19 cellular contexts compared by ENCODE assay signal in genomic region chr1:217184854-217185253, GRCh38.
DNase-seq lines count a peak whose midpoint lies in the region; ATAC-seq and TF ChIP-seq lines count a peak whose summit lies in the region.
"Had no signal": no experiment of that assay in that cellular context is flagged by ENCODE, and none has a peak within 500 bp of the region (broad histone marks: within the 10 kb centered on the region; RNA-seq: fewer than 3 reads in every experiment).

No MANE protein-coding gene starts in this region.

- TF ChIP-seq CTCF in left ventricle myocardium inferior (IDR thresholded peaks at IDR 0.05; ENCODE audit: borderline replicate concordance) (no peak), neural crest cell (conservative IDR thresholded peaks at IDR 0.05) (no peak), endodermal cell (conservative IDR thresholded peaks at IDR 0.05) (no peak), psoas muscle (IDR thresholded peaks at IDR 0.05) (no peak)

- H3K4me3 Mint-ChIP-seq in neural crest cell (no peak overlapping the region), endodermal cell (no peak overlapping the region)
- H3K4me3 Mint-ChIP-seq: CD14-positive monocyte; CD4-positive, alpha-beta memory T cell; HFFc6 had no signal

- H3K27me3 Mint-ChIP-seq in neural crest cell (ENCODE audit: low read depth): no peaks in the 10 kb centered on the region
- no peaks in the 10 kb centered on the region for H3K27me3 Mint-ChIP-seq in endodermal cell (ENCODE audit: insufficient read depth)

- H3K36me3 Mint-ChIP-seq in neural crest cell (ENCODE audit: low read depth) (no peaks in the 10 kb centered on the region), endodermal cell (ENCODE audit: low read depth) (no peaks in the 10 kb centered on the region)
- H3K36me3 Mint-ChIP-seq: CD14-positive monocyte; CD4-positive, alpha-beta memory T cell had no signal

- H3K27me3 ChIP-seq in right cardiac atrium (ENCODE audit: control insufficient read depth, insufficient read depth) (no peaks in the 10 kb centered on the region), MG63 (no peaks in the 10 kb centered on the region), left ventricle myocardium inferior (ENCODE audit: low read depth) (no peaks in the 10 kb centered on the region), endodermal cell (ENCODE audit: control insufficient read depth, insufficient read depth, low read length, poor library complexity, severe bottlenecking) (no peaks in the 10 kb centered on the region), psoas muscle (ENCODE audit: insufficient read depth in 3 of 3, low read length in 2 of 3) (no peaks in the 10 kb centered on the region)
- H3K27me3 ChIP-seq: BLaER1 had no signal

- H3K36me3 ChIP-seq in MG63 (no peaks in the 10 kb centered on the region), left ventricle myocardium inferior (no peaks in the 10 kb centered on the region), endodermal cell (ENCODE audit: control insufficient read depth, insufficient read depth, low read length) (no peaks in the 10 kb centered on the region), psoas muscle (ENCODE audit: insufficient read depth in 1 of 2, low read depth in 1 of 2) (no peaks in the 10 kb centered on the region)
- H3K36me3 ChIP-seq: BLaER1 had no signal

- ATAC-seq in Right ventricle myocardium inferior (peak; percentile 69), right cardiac atrium (no peak), psoas muscle (no peak), GM19023 (IDR thresholded peaks at IDR 0.05; ENCODE audit: unreplicated experiment) (no peak)
- ATAC-seq: HCT116, HepG2 had no signal

- H3K9me3 ChIP-seq in right cardiac atrium (ENCODE audit: control insufficient read depth, low read length) (peaks cover 2% of the 10 kb centered on the region), MG63 (peaks cover 5% of the 10 kb centered on the region; the same call in 1 of the 2 replicates), left ventricle myocardium inferior (replicated peaks) (peaks cover 22% of the 10 kb centered on the region), endodermal cell (ENCODE audit: control insufficient read depth, low read length) (no peaks in the 10 kb centered on the region), psoas muscle (no peaks in the 10 kb centered on the region)
- H3K9me3 ChIP-seq: BLaER1 had no signal

- no peak overlapping the region for H3K9ac ChIP-seq in endodermal cell (ENCODE audit: extremely low read depth, low read length, poor library complexity, severe bottlenecking)
- H3K9ac ChIP-seq: BLaER1 had no signal

- WGBS in right cardiac atrium: 32% methylated on average over 2 of the region's 2 CpGs
- WGBS in endodermal cell (ENCODE audit: insufficient coverage in 1 of 2, insufficient read length in 1 of 2), 2 experiments: 80 to 85% methylated on average over 1 to 2 of the region's 2 CpGs
- WGBS in psoas muscle, 3 donors: 17 to 39% (median 24%) methylated on average over 2 of the region's 2 CpGs

- H3K4me1 Mint-ChIP-seq in neural crest cell (no peaks in the 10 kb centered on the region), endodermal cell (no peaks in the 10 kb centered on the region)
- H3K4me1 Mint-ChIP-seq: CD14-positive monocyte; CD4-positive, alpha-beta memory T cell had no signal

- intact Hi-C loops in Right ventricle myocardium inferior (cut with DNase I): loop anchor here (5.0 kb wide), 1 partner anchor 48 kb away; no protein-coding TSS in a partner anchor
- intact Hi-C loops in right cardiac atrium (cut with DNase I): no loop called here
- intact Hi-C loops in left ventricle myocardium inferior (cut with micrococcal nuclease): no loop called here
- intact Hi-C loops in psoas muscle (cut with DNase I): no loop called here

- peak overlapping the region; percentile 35 for H3K27ac Mint-ChIP-seq in neural crest cell (ENCODE audit: unreplicated experiment)
- no peak overlapping the region for H3K27ac Mint-ChIP-seq in endodermal cell
- H3K27ac Mint-ChIP-seq: CD14-positive monocyte; CD4-positive, alpha-beta memory T cell; HFFc6 had no signal

- DNase-seq in Right ventricle myocardium inferior (ENCODE audit: missing footprints): no peak
- DNase-seq in right cardiac atrium: no peak
- DNase-seq in MG63: peak; percentile 90
- no peak for DNase-seq in left ventricle myocardium inferior
- no peak for DNase-seq in neural crest cell (ENCODE audit: low read depth, low spot score)
- DNase-seq in endodermal cell: no peak
- DNase-seq in psoas muscle: no peak
- DNase-seq: 8988T; CD4-positive, alpha-beta memory T cell; DMS79 treated with DMSO at 0.1 percent for 48 hours; GF-D8; GOT3; H7; HFFc6 had no signal

- no peaks in the 10 kb centered on the region for H3K4me1 ChIP-seq in right cardiac atrium (ENCODE audit: control insufficient read depth, insufficient read depth, low read length)
- H3K4me1 ChIP-seq in left ventricle myocardium inferior: peaks cover 25% of the 10 kb centered on the region
- H3K4me1 ChIP-seq in endodermal cell (ENCODE audit: control insufficient read depth, insufficient read depth, low read length): no peaks in the 10 kb centered on the region
- no peaks in the 10 kb centered on the region for H3K4me1 ChIP-seq in psoas muscle
- H3K4me1 ChIP-seq: BLaER1 had no signal

- H3K9me3 Mint-ChIP-seq in neural crest cell (no peaks in the 10 kb centered on the region), endodermal cell (peaks cover 6% of the 10 kb centered on the region)

- H3K4me3 ChIP-seq in right cardiac atrium (ENCODE audit: low read length) (no peak overlapping the region), MG63 (no peak overlapping the region), left ventricle myocardium inferior (no peak overlapping the region), endodermal cell (ENCODE audit: low read length) (no peak overlapping the region), psoas muscle (no peak overlapping the region)
- H3K4me3 ChIP-seq: BLaER1 had no signal

- H3K27ac ChIP-seq in right cardiac atrium (ENCODE audit: low read length) (no peak overlapping the region), left ventricle myocardium inferior (replicated peaks) (peak overlapping the region; percentile 27), endodermal cell (ENCODE audit: low read depth, low read length) (no peak overlapping the region), psoas muscle (no peak overlapping the region)
- H3K27ac ChIP-seq: BLaER1 had no signal
